ENCODE assay signal across 16 cellular contexts in genomic region chr20:20215976-20216727, GRCh38.
DNase-seq lines count a peak whose midpoint lies in the region; ATAC-seq, FAIRE-seq and TF ChIP-seq lines count a peak whose summit lies in the region.
"Had no signal": no experiment of that assay in that cellular context is flagged by ENCODE, and none has a peak within 500 bp of the region (broad histone marks: within the 10 kb centered on the region; RNA-seq: fewer than 3 reads in every experiment).

No MANE protein-coding gene starts in this region.

- peaks cover 12% of the 10 kb centered on the region for H3K36me3 Mint-ChIP-seq in neural crest cell (ENCODE audit: low read depth)

- no peak for TF ChIP-seq RAD21 in GM12878 (IDR thresholded peaks at IDR 0.05; ENCODE audit: insufficient read depth, low read depth, low read length)

- peaks cover 60% of the 10 kb centered on the region for H3K4me1 Mint-ChIP-seq in neural crest cell
- H3K4me1 Mint-ChIP-seq: activated T-helper 17 cell treated with anti-CD3 and anti-CD28 coated beads, Interleukin-2, amount 50 U/mL, for 72 hours had no signal

- CTCF ChIA-PET in HEK293T (lab: Yijun Ruan, JAX), result no interaction called here
- CTCF ChIA-PET in GM12878 (lab: Yijun Ruan, JAX), result no interaction called here
- CTCF ChIA-PET in OCI-LY7 (lab: Charles Lee; ENCODE audit: unreplicated experiment), result no interaction called here

- no peak for TF ChIP-seq POLR2A in GM12878 (IDR thresholded peaks at IDR 0.05; ENCODE audit: low read depth, low read length)

- H2AFZ ChIP-seq in GM12878 (ENCODE audit: control insufficient read depth, low read depth, low read length), result no peak overlapping the region
- no peak overlapping the region for H2AFZ ChIP-seq in OCI-LY7 (ENCODE audit: low read length)

- H3K27ac Mint-ChIP-seq in neural crest cell (ENCODE audit: unreplicated experiment), result peak overlapping the region; percentile 83
- H3K27ac Mint-ChIP-seq: activated T-helper 17 cell treated with anti-CD3 and anti-CD28 coated beads, Interleukin-2, amount 50 U/mL, for 72 hours; H9; T-helper 1 cell treated with Interleukin-12 subunit alpha and Interleukin-12 subunit beta and Interleukin-4 antibody, amounts not matched to agents 30 μg/mL and 1 μg/mL, for 36 hours had no signal

- H3K27ac ChIP-seq in GM12878 (ENCODE audit: control insufficient read depth, insufficient read depth), result no peak overlapping the region
- no peak overlapping the region for H3K27ac ChIP-seq in OCI-LY7 (ENCODE audit: low read depth, low read length, poor library complexity, severe bottlenecking)
- H3K27ac ChIP-seq: ascending aorta had no signal

- H3K9ac ChIP-seq in GM12878 (ENCODE audit: control insufficient read depth, insufficient read depth, low read length), result no peak overlapping the region

- no peaks in the 10 kb centered on the region for H4K20me1 ChIP-seq in GM12878 (ENCODE audit: control insufficient read depth, insufficient read depth)
- H4K20me1 ChIP-seq in OCI-LY7 (ENCODE audit: insufficient read depth, low read length), result no peaks in the 10 kb centered on the region

- H3K4me3 ChIP-seq in GM12878 (no peak overlapping the region), OCI-LY7 (ENCODE audit: low read depth, low read length, poor library complexity, severe bottlenecking) (no peak overlapping the region)
- H3K4me3 ChIP-seq: ascending aorta had no signal

- no peak for DNase-seq in HEK293T (ENCODE audit: extremely low spot score)
- DNase-seq in NCI-H2171 treated with DMSO at 0.1 percent for 48 hours (lab: John Stamatoyannopoulos, UW), result peak; percentile 99
- no peak for DNase-seq in GM12878 (ENCODE audit: low read depth, low spot score)
- no peak for DNase-seq in neural crest cell (ENCODE audit: low read depth, low spot score)
- DNase-seq in OCI-LY7 (ENCODE audit: low spot score), result no peak
- no peak for DNase-seq in activated CD4-positive, alpha-beta T cell treated with anti-CD3 and anti-CD28 coated beads for 4 hours
- DNase-seq: activated CD4-positive, alpha-beta T cell treated with anti-CD3 and anti-CD28 coated beads, Interleukin-2, amount 50 U/mL, for 1 hour; effector CD8-positive, alpha-beta T cell; H9; kidney had no signal

- no peak for FAIRE-seq in GM12878 (lab: Jason Lieb, UNC)
- FAIRE-seq: G401.6, kidney had no signal

- POLR2A ChIA-PET in HEK293T (lab: Yijun Ruan, JAX), result no interaction called here
- POLR2A ChIA-PET in GM12878 (lab: Charles Lee), result no interaction called here
- POLR2A ChIA-PET in OCI-LY7 (lab: Charles Lee), result interaction anchor here (0.5 kb wide), 1 partner anchor 619 kb away, joined by 3 read pairs; no protein-coding TSS in a partner anchor

- TF ChIP-seq CTCF in GM12878 (IDR thresholded peaks at IDR 0.05 in 2 of 3, conservative IDR thresholded peaks at IDR 0.05 in 1 of 3; ENCODE audit: control insufficient read depth in 2 of 3, extremely low read depth in 1 of 3, insufficient read depth in 1 of 3, low read depth in 3 of 3, low read length in 3 of 3) (no peak), neural crest cell (conservative IDR thresholded peaks at IDR 0.05) (no peak), OCI-LY7 (conservative IDR thresholded peaks at IDR 0.05; ENCODE audit: low read length) (no peak)

- H3K9me2 ChIP-seq in OCI-LY7 (ENCODE audit: insufficient read depth, low read length), result no peaks in the 10 kb centered on the region

- intact Hi-C loops in GM12878 (cut with micrococcal nuclease; ENCODE audit: unreplicated experiment) (no loop called here), OCI-LY7 (cut with micrococcal nuclease; ENCODE audit: unreplicated experiment) (no loop called here)

- ATAC-seq in GM12878 (no peak), esophagus mucosa (no peak), GM18511 (IDR thresholded peaks at IDR 0.05; ENCODE audit: unreplicated experiment) (no peak)
- ATAC-seq: activated T-helper 17 cell treated with anti-CD3 and anti-CD28 coated beads, Interleukin-2, amount 50 U/mL, for 72 hours had no signal

- WGBS in GM12878 (ENCODE audit: insufficient coverage, insufficient replicate concordance, low lambda C conversion rate, missing lambda C conversion rate), result 45% methylated on average over 12 of the region's 12 CpGs

- no peaks in the 10 kb centered on the region for H3K27me3 ChIP-seq in GM12878 (replicated peaks in 1 of 2; ENCODE audit: control insufficient read depth in 2 of 2, insufficient read depth in 2 of 2, low read length in 1 of 2)
- H3K27me3 ChIP-seq: ascending aorta had no signal

- no peaks in the 10 kb centered on the region for H3K79me2 ChIP-seq in GM12878 (ENCODE audit: control insufficient read depth, insufficient read depth, low read length)
- no peaks in the 10 kb centered on the region for H3K79me2 ChIP-seq in OCI-LY7 (ENCODE audit: insufficient read depth, low read depth, low read length)

- H3K36me3 ChIP-seq in GM12878 (ENCODE audit: control insufficient read depth in 2 of 2, insufficient read depth in 2 of 2, low read length in 1 of 2), result no peaks in the 10 kb centered on the region
- H3K36me3 ChIP-seq in OCI-LY7 (ENCODE audit: insufficient read depth, low read length), result no peaks in the 10 kb centered on the region
- H3K36me3 ChIP-seq: ascending aorta had no signal

- in situ Hi-C loops in GM12878 (cut with MboI), result no loop called here

- no peak overlapping the region for H3K4me3 Mint-ChIP-seq in neural crest cell
- H3K4me3 Mint-ChIP-seq: activated T-helper 17 cell treated with anti-CD3 and anti-CD28 coated beads, Interleukin-2, amount 50 U/mL, for 72 hours; H9; T-helper 1 cell treated with Interleukin-12 subunit alpha and Interleukin-12 subunit beta and Interleukin-4 antibody, amounts not matched to agents 30 μg/mL and 1 μg/mL, for 36 hours had no signal

- BruUV-seq in GM12878 (replicated peaks; lab: Mats Ljungman, UMichigan) (no TSS peak), OCI-LY7 (replicated peaks; lab: Mats Ljungman, UMichigan) (no TSS peak)

- TF ChIP-seq EP300 in GM12878 (IDR thresholded peaks at IDR 0.05; ENCODE audit: borderline replicate concordance in 1 of 2, control insufficient read depth in 1 of 2, low read depth in 2 of 2, low read length in 2 of 2), result peak in 1 of 2 experiments; percentile 61; a peak in 1 of 4 replicates

- SMC1A ChIA-PET in GM12878 (lab: Charles Lee; ENCODE audit: uncharacterized antibody, unreplicated experiment), result interaction anchor here (0.5 to 1.7 kb wide), 3 partner anchors 22 to 95 kb away, joined by 3 read pairs; no protein-coding TSS in a partner anchor

- peaks cover 16% of the 10 kb centered on the region for H3K9me3 Mint-ChIP-seq in neural crest cell
- H3K9me3 Mint-ChIP-seq: activated T-helper 17 cell treated with anti-CD3 and anti-CD28 coated beads, Interleukin-2, amount 50 U/mL, for 72 hours; T-helper 1 cell treated with Interleukin-12 subunit alpha and Interleukin-12 subunit beta and Interleukin-4 antibody, amounts not matched to agents 30 μg/mL and 1 μg/mL, for 36 hours had no signal

- RAD21 ChIA-PET in GM12878 (lab: Charles Lee; ENCODE audit: unreplicated experiment), result no interaction called here

- H3K9me3 ChIP-seq in GM12878 (replicated peaks; ENCODE audit: control insufficient read depth, insufficient read depth, low read length) (peaks cover 3% of the 10 kb centered on the region; the same call in 2 of the 3 replicates), OCI-LY7 (ENCODE audit: low read length) (no peaks in the 10 kb centered on the region)
- H3K9me3 ChIP-seq: ascending aorta had no signal

- no peak overlapping the region for H3K4me2 ChIP-seq in GM12878 (ENCODE audit: control insufficient read depth, insufficient read depth)
- no peak overlapping the region for H3K4me2 ChIP-seq in OCI-LY7 (ENCODE audit: low read length)

- H3K27me3 Mint-ChIP-seq in neural crest cell (ENCODE audit: low read depth), result no peaks in the 10 kb centered on the region

- H3K4me1 ChIP-seq in GM12878 (ENCODE audit: control insufficient read depth, insufficient read depth, low read length), result no peaks in the 10 kb centered on the region
- H3K4me1 ChIP-seq in OCI-LY7 (ENCODE audit: insufficient read depth, low read length, poor library complexity, severe bottlenecking), result no peaks in the 10 kb centered on the region
- H3K4me1 ChIP-seq: ascending aorta had no signal

TF ChIP-seq in HEK293T, 16 proteins besides CTCF, POLR2A, EP300 and RAD21:
- no peak for TF ChIP-seq NFRKB (IDR thresholded peaks at IDR 0.05)
- peak; percentile 94 for TF ChIP-seq ARNT (IDR thresholded peaks at IDR 0.05)
- TF ChIP-seq PKNOX1 (IDR thresholded peaks at IDR 0.05), result peak; percentile 94
- TF ChIP-seq FOXK2 (IDR thresholded peaks at IDR 0.05), result no peak
- TF ChIP-seq CTBP1 (IDR thresholded peaks at IDR 0.05; ENCODE audit: borderline replicate concordance), result peak; percentile 67; the same call in 1 of the 2 replicates

TF ChIP-seq in GM12878, 131 proteins besides CTCF, POLR2A, EP300 and RAD21 (continues in another document):
- TF ChIP-seq MTA2 (IDR thresholded peaks at IDR 0.05; ENCODE audit: low read depth), result peak; percentile 77
- 0 out of 2 replicates have a peak, but pooled peaks have one; percentile 22 for TF ChIP-seq GATAD2B (conservative IDR thresholded peaks at IDR 0.05; ENCODE audit: low read depth)
- TF ChIP-seq CBX3 (IDR thresholded peaks at IDR 0.05; ENCODE audit: borderline replicate concordance, low read depth), result no peak
- TF ChIP-seq IKZF2 (IDR thresholded peaks at IDR 0.05), result peak in 1 of 2 experiments; percentile 48; a peak in 2 of 4 replicates
- no peak for TF ChIP-seq CEBPZ (IDR thresholded peaks at IDR 0.05; ENCODE audit: low read depth, low read length)
- TF ChIP-seq ZNF207 (IDR thresholded peaks at IDR 0.05; ENCODE audit: borderline replicate concordance), result no peak
